23 cellular contexts compared by ENCODE assay signal in genomic region chr13:107516517-107516916, GRCh38.
DNase-seq lines count a peak whose midpoint lies in the region.
"Had no signal": no experiment of that assay in that cellular context is flagged by ENCODE, and none has a peak within 500 bp of the region (broad histone marks: within the 10 kb centered on the region; RNA-seq: fewer than 3 reads in every experiment).

No MANE protein-coding gene starts in this region.

- H3K9me3 Mint-ChIP-seq in activated T-helper 2 cell treated with anti-CD3 and anti-CD28 coated beads, Interferon-gamma antibody, Interleukin-2, Interleukin-4, amounts not matched to agents 10 μg/mL and 5 μg/mL and 100 μg/mL, durations not matched to agents 14 hours and 24 hours and 36 hours: peaks cover 25% of the 10 kb centered on the region

- no peaks in the 10 kb centered on the region for H3K27me3 Mint-ChIP-seq in activated T-helper 2 cell treated with anti-CD3 and anti-CD28 coated beads, Interferon-gamma antibody, Interleukin-2, Interleukin-4, amounts not matched to agents 10 μg/mL and 5 μg/mL and 100 μg/mL, durations not matched to agents 14 hours and 24 hours and 36 hours (ENCODE audit: low read depth)
- H3K27me3 Mint-ChIP-seq: CD4-positive, alpha-beta T cell; CD8-positive, alpha-beta memory T cell had no signal

- H3K27ac ChIP-seq in substantia nigra (ENCODE audit: low read depth, low read length, poor library complexity, severe bottlenecking): no peak overlapping the region
- H3K27ac ChIP-seq: 22Rv1; BLaER1 treated with 17β-estradiol and CSF1 and Interleukin-3, amounts not matched to agents 10 nM and 100 nM had no signal

- H3K27ac Mint-ChIP-seq in activated T-helper 2 cell treated with anti-CD3 and anti-CD28 coated beads, Interferon-gamma antibody, Interleukin-2, Interleukin-4, amounts not matched to agents 10 μg/mL and 5 μg/mL and 100 μg/mL, durations not matched to agents 14 hours and 24 hours and 36 hours: no peak overlapping the region
- H3K27ac Mint-ChIP-seq: CD14-positive monocyte; CD4-positive, alpha-beta T cell; CD8-positive, alpha-beta memory T cell had no signal

- H3K36me3 ChIP-seq in MG63 (no peaks in the 10 kb centered on the region), adipocyte (ENCODE audit: control insufficient read depth, insufficient read depth, low read length, severe bottlenecking) (no peaks in the 10 kb centered on the region)
- H3K36me3 ChIP-seq: BLaER1 treated with 17β-estradiol and CSF1 and Interleukin-3, amounts not matched to agents 10 nM and 100 nM had no signal

- H3K4me1 ChIP-seq in adipocyte (ENCODE audit: control insufficient read depth, insufficient read depth, low read length): no peaks in the 10 kb centered on the region
- H3K4me1 ChIP-seq: BLaER1 treated with 17β-estradiol and CSF1 and Interleukin-3, amounts not matched to agents 10 nM and 100 nM had no signal

- intact Hi-C loops in activated T-helper 2 cell treated with anti-CD3 and anti-CD28 coated beads, Interferon-gamma antibody, Interleukin-2, Interleukin-4, amounts not matched to agents 10 μg/mL and 5 μg/mL and 100 μg/mL, durations not matched to agents 14 hours and 24 hours and 36 hours (cut with micrococcal nuclease): no loop called here

- DNase-seq in NCI-H82 (lab: John Stamatoyannopoulos, UW): peak; percentile 14
- no peak for DNase-seq in NCI-H82 treated with DMSO at 0.1 percent for 48 hours (lab: John Stamatoyannopoulos, UW; ENCODE audit: unreplicated experiment)
- peak; percentile 31 for DNase-seq in MG63
- DNase-seq in adipocyte (ENCODE audit: low read depth): peak; percentile 29
- peak; percentile 3 for DNase-seq in fibroblast of peridontal ligament (ENCODE audit: extremely low read depth)
- no peak for DNase-seq in activated T-helper 2 cell treated with anti-CD3 and anti-CD28 coated beads, Interferon-gamma antibody, Interleukin-2, Interleukin-4, amounts not matched to agents 10 μg/mL and 5 μg/mL and 100 μg/mL, durations not matched to agents 14 hours and 24 hours and 36 hours (ENCODE audit: low spot score)
- DNase-seq in D341Med (ENCODE audit: low spot score): no peak
- DNase-seq in substantia nigra (lab: John Stamatoyannopoulos, UW): no peak
- DNase-seq: ACHN; AML-193; BE2C; Calu3; CD4-positive, alpha-beta T cell; CD8-positive, alpha-beta memory T cell; COR-L47; DMS153; DND-41; GOT3; H7; HCEC 1CT had no signal

- H3K4me3 ChIP-seq in MG63 (no peak overlapping the region), adipocyte (ENCODE audit: low read length) (no peak overlapping the region)
- H3K4me3 ChIP-seq: BLaER1 treated with 17β-estradiol and CSF1 and Interleukin-3, amounts not matched to agents 10 nM and 100 nM had no signal

- no peaks in the 10 kb centered on the region for H3K36me3 Mint-ChIP-seq in activated T-helper 2 cell treated with anti-CD3 and anti-CD28 coated beads, Interferon-gamma antibody, Interleukin-2, Interleukin-4, amounts not matched to agents 10 μg/mL and 5 μg/mL and 100 μg/mL, durations not matched to agents 14 hours and 24 hours and 36 hours (ENCODE audit: low read depth)
- H3K36me3 Mint-ChIP-seq: CD14-positive monocyte; CD8-positive, alpha-beta memory T cell had no signal

- no peaks in the 10 kb centered on the region for H3K4me1 Mint-ChIP-seq in activated T-helper 2 cell treated with anti-CD3 and anti-CD28 coated beads, Interferon-gamma antibody, Interleukin-2, Interleukin-4, amounts not matched to agents 10 μg/mL and 5 μg/mL and 100 μg/mL, durations not matched to agents 14 hours and 24 hours and 36 hours (ENCODE audit: low read depth)
- H3K4me1 Mint-ChIP-seq: CD14-positive monocyte; CD8-positive, alpha-beta memory T cell had no signal

- no peaks in the 10 kb centered on the region for H3K27me3 ChIP-seq in MG63
- no peaks in the 10 kb centered on the region for H3K27me3 ChIP-seq in adipocyte (replicated peaks; ENCODE audit: control insufficient read depth, insufficient read depth, low read length)
- H3K27me3 ChIP-seq: BE2C; BLaER1 treated with 17β-estradiol and CSF1 and Interleukin-3, amounts not matched to agents 10 nM and 100 nM had no signal

- H3K4me3 Mint-ChIP-seq in activated T-helper 2 cell treated with anti-CD3 and anti-CD28 coated beads, Interferon-gamma antibody, Interleukin-2, Interleukin-4, amounts not matched to agents 10 μg/mL and 5 μg/mL and 100 μg/mL, durations not matched to agents 14 hours and 24 hours and 36 hours (ENCODE audit: low read depth): no peak overlapping the region
- H3K4me3 Mint-ChIP-seq: CD14-positive monocyte; CD4-positive, alpha-beta T cell; CD8-positive, alpha-beta memory T cell had no signal

- H3K9me3 ChIP-seq in MG63 (no peaks in the 10 kb centered on the region), adipocyte (ENCODE audit: control insufficient read depth, low read length) (no peaks in the 10 kb centered on the region)
- H3K9me3 ChIP-seq: BE2C; BLaER1 treated with 17β-estradiol and CSF1 and Interleukin-3, amounts not matched to agents 10 nM and 100 nM had no signal

- no peak overlapping the region for H3K9ac ChIP-seq in adipocyte (ENCODE audit: low read length)
- H3K9ac ChIP-seq: BLaER1 treated with 17β-estradiol and CSF1 and Interleukin-3, amounts not matched to agents 10 nM and 100 nM had no signal

Comparison
In these comparisons a context has a peak if more than half of its experiments do, and no peak if none do; other contexts are left out.
1. DNase-seq: peak in NCI-H82 (single experiment), MG63 (single experiment), adipocyte (single experiment) and fibroblast of peridontal ligament (single experiment); none in NCI-H82 treated with DMSO at 0.1 percent for 48 hours (single experiment), activated T-helper 2 cell treated with anti-CD3 and anti-CD28 coated beads, Interferon-gamma antibody, Interleukin-2, Interleukin-4, amounts not matched to agents 10 μg/mL and 5 μg/mL and 100 μg/mL, durations not matched to agents 14 hours and 24 hours and 36 hours (single experiment), D341Med (single experiment) and substantia nigra (0 of 49).